ENCODE assay signal across 15 cellular contexts in genomic region chr1:45924736-45925135, GRCh38.
A peak's percentile ranks its signal among the peaks of the same experiment; 100 is the strongest.
DNase-seq lines count a peak whose midpoint lies in the region; ATAC-seq and TF ChIP-seq lines count a peak whose summit lies in the region.
"Had no signal": no experiment of that assay in that cellular context is flagged by ENCODE, and none has a peak within 500 bp of the region (broad histone marks: within the 10 kb centered on the region; RNA-seq: fewer than 3 reads in every experiment).

No MANE protein-coding gene starts in this region.

- no peak overlapping the region for H3K4me3 Mint-ChIP-seq in HFFc6
- H3K4me3 Mint-ChIP-seq: B cell had no signal

- H3K9me3 ChIP-seq in WERI-Rb-1 (ENCODE audit: severe bottlenecking), result no peaks in the 10 kb centered on the region
- no peaks in the 10 kb centered on the region for H3K9me3 ChIP-seq in psoas muscle
- H3K9me3 ChIP-seq: Peyer's patch had no signal

- WGBS in psoas muscle, 3 donors, result 46 to 64% (median 54%) methylated on average over 1 of the region's 1 CpG
- WGBS in lower leg skin, 2 donors, result 94 to 100% methylated on average over 1 of the region's 1 CpG

- H3K27me3 Mint-ChIP-seq in HFFc6 (ENCODE audit: insufficient read depth), result no peaks in the 10 kb centered on the region
- H3K27me3 Mint-ChIP-seq: B cell had no signal

- no peak overlapping the region; the same call in 1 of the 2 replicates for H3K27ac Mint-ChIP-seq in HFFc6
- H3K27ac Mint-ChIP-seq: B cell had no signal

- H3K27ac ChIP-seq in WERI-Rb-1, result peak overlapping the region; percentile 71
- H3K27ac ChIP-seq in psoas muscle, result peak overlapping the region; percentile 48
- H3K27ac ChIP-seq: parathyroid adenoma, Peyer's patch had no signal

- TF ChIP-seq CTCF in HFFc6 (IDR thresholded peaks at IDR 0.05) (no peak), WERI-Rb-1 (IDR thresholded peaks at IDR 0.05; ENCODE audit: low read depth, low read length) (no peak), fibroblast of mammary gland (conservative IDR thresholded peaks at IDR 0.05; ENCODE audit: control insufficient read depth, insufficient read depth, low read depth, low read length) (no peak), psoas muscle (IDR thresholded peaks at IDR 0.05) (no peak), lower leg skin (IDR thresholded peaks at IDR 0.05) (no peak)

- TF ChIP-seq POLR2A in lower leg skin (IDR thresholded peaks at IDR 0.05), result no peak

- DNase-seq in HFFc6 (peak; percentile 26), WERI-Rb-1 (peak; percentile 59), fibroblast of mammary gland (ENCODE audit: low read depth) (peak; percentile 20), psoas muscle (no peak), hypothalamus (lab: John Stamatoyannopoulos, UW) (no peak), lower leg skin (ENCODE audit: low spot score in 2 of 2) (no peak)
- DNase-seq in effector CD8-positive, alpha-beta T cell (lab: John Stamatoyannopoulos, UW), result no peak
- DNase-seq: activated effector memory CD4-positive, alpha-beta T cell treated with anti-CD3 and anti-CD28 coated beads, Interleukin-2, amount 50 U/mL, for 16 hours; kidney glomerular epithelial cell; NCI-H187 treated with DMSO at 0.1 percent for 48 hours; NCI-H526 treated with DMSO at 0.1 percent for 48 hours; Peyer's patch had no signal

- no peaks in the 10 kb centered on the region for H3K36me3 ChIP-seq in WERI-Rb-1
- peaks cover 6 to 55% of the 10 kb centered on the region in 2 donors for H3K36me3 ChIP-seq in psoas muscle (ENCODE audit: insufficient read depth in 1 of 2, low read depth in 1 of 2)

- peaks cover 4% of the 10 kb centered on the region for H3K36me3 Mint-ChIP-seq in HFFc6 (ENCODE audit: low read depth)

- peaks cover 91% of the 10 kb centered on the region for H3K4me1 ChIP-seq in psoas muscle
- H3K4me1 ChIP-seq: parathyroid adenoma had no signal

- peaks cover 47% of the 10 kb centered on the region for H3K4me1 Mint-ChIP-seq in HFFc6 (ENCODE audit: low read depth)

- H3K27me3 ChIP-seq in WERI-Rb-1 (ENCODE audit: insufficient read depth, low read depth, severe bottlenecking) (no peaks in the 10 kb centered on the region), psoas muscle (ENCODE audit: insufficient read depth in 3 of 3, low read length in 2 of 3) (no peaks in the 10 kb centered on the region)
- H3K27me3 ChIP-seq: Peyer's patch had no signal

- no peaks in the 10 kb centered on the region for H3K9me3 Mint-ChIP-seq in HFFc6

- H3K4me3 ChIP-seq in WERI-Rb-1 (ENCODE audit: low read depth, low read length), result no peak overlapping the region; the same call in 1 of the 2 replicates
- H3K4me3 ChIP-seq in fibroblast of mammary gland (ENCODE audit: control insufficient read depth, low read depth, low read length), result no peak overlapping the region
- peak overlapping the region; percentile 20 for H3K4me3 ChIP-seq in psoas muscle
- H3K4me3 ChIP-seq in lower leg skin (ENCODE audit: low read depth, poor library complexity, severe bottlenecking), result no peak overlapping the region
- H3K4me3 ChIP-seq: Peyer's patch had no signal

- intact Hi-C loops in psoas muscle (cut with DNase I), result loop anchor here in 1 of 2 donors (5.0 kb wide), 1 partner anchor 33 kb away; no protein-coding TSS in a partner anchor
- intact Hi-C loops in lower leg skin (cut with DNase I; ENCODE audit: low total_unique reads), result no loop called here

- peak; percentile 20 to 75 (median 74) for ATAC-seq in psoas muscle
- ATAC-seq in GM21786 (IDR thresholded peaks at IDR 0.05; ENCODE audit: unreplicated experiment), result no peak

Comparison
In these comparisons a context has a peak if more than half of its experiments do, and no peak if none do; other contexts are left out.
1. DNase-seq: peak in HFFc6 (single experiment), WERI-Rb-1 (single experiment) and fibroblast of mammary gland (single experiment); none in psoas muscle (0 of 2), hypothalamus (0 of 51), lower leg skin (0 of 2) and effector CD8-positive, alpha-beta T cell (single experiment).